ENCODE assay signal across 1 cellular context in genomic region chr5:140633081-140633471, GRCh38.
TF ChIP-seq lines count a peak whose summit lies in the region.

Gene CD14 (minus strand): TSS chr5:140633175. CDS start chr5:140633071, 104 bp downstream.

TF ChIP-seq in HepG2, 621 proteins besides CTCF, POLR2A, EP300 and RAD21 (continued from another document and continues in another):
- TF ChIP-seq ATF4 (CRISPR knock-in tag; IDR thresholded peaks at IDR 0.05) (0 out of 4 replicates have a peak, but pooled peaks of 1 of the 2 experiments have one; percentile 17), HDAC1 (CRISPR knock-in tag; IDR thresholded peaks at IDR 0.05) (0 out of 2 replicates have a peak, but pooled peaks have one; percentile 13), ZGPAT (CRISPR knock-in tag; IDR thresholded peaks at IDR 0.05) (peak; percentile 19; the same call in 1 of the 2 replicates), ZNF773 (CRISPR knock-in tag; IDR thresholded peaks at IDR 0.05; ENCODE audit: borderline replicate concordance) (no peak), FOXA1 (IDR thresholded peaks at IDR 0.05) (no peak), FOXA1 (CRISPR knock-in tag; IDR thresholded peaks at IDR 0.05) (peak; percentile 50; the same call in 1 of the 2 replicates), ZNF800 (CRISPR knock-in tag; IDR thresholded peaks at IDR 0.05) (no peak), GATAD2A (CRISPR knock-in tag; IDR thresholded peaks at IDR 0.05) (peak; percentile 60), ZNF574 (CRISPR knock-in tag; IDR thresholded peaks at IDR 0.05) (peak; percentile 32; the same call in 1 of the 2 replicates), NBN (conservative IDR thresholded peaks at IDR 0.05) (no peak), ZNF530 (CRISPR knock-in tag; IDR thresholded peaks at IDR 0.05; ENCODE audit: low read depth) (no peak), HDAC2 (CRISPR knock-in tag; IDR thresholded peaks at IDR 0.05) (peak; percentile 26; the same call in 1 of the 2 replicates), FOSL2 (CRISPR knock-in tag; IDR thresholded peaks at IDR 0.05) (peak; percentile 78), CREBL2 (CRISPR knock-in tag; IDR thresholded peaks at IDR 0.05; ENCODE audit: borderline replicate concordance) (no peak), AKAP8 (CRISPR knock-in tag; IDR thresholded peaks at IDR 0.05) (no peak), KLF12 (CRISPR knock-in tag; IDR thresholded peaks at IDR 0.05; ENCODE audit: borderline replicate concordance) (no peak), ZNF549 (CRISPR knock-in tag; IDR thresholded peaks at IDR 0.05) (no peak), ZNF230 (CRISPR knock-in tag; IDR thresholded peaks at IDR 0.05) (0 out of 2 replicates have a peak, but pooled peaks have one; percentile 43), ZNF883 (CRISPR knock-in tag; IDR thresholded peaks at IDR 0.05; ENCODE audit: not compliant biosample characterization) (no peak), ZSCAN25 (CRISPR knock-in tag; IDR thresholded peaks at IDR 0.05) (no peak), ZNF570 (CRISPR knock-in tag; IDR thresholded peaks at IDR 0.05; ENCODE audit: borderline replicate concordance) (no peak), HNF4G (IDR thresholded peaks at IDR 0.05; ENCODE audit: borderline replicate concordance, low read depth, low read length) (peak; percentile 21; the same call in 1 of the 2 replicates), HNF4G (CRISPR knock-in tag; IDR thresholded peaks at IDR 0.05; ENCODE audit: borderline replicate concordance, low read depth) (no peak), MED8 (CRISPR knock-in tag; IDR thresholded peaks at IDR 0.05; ENCODE audit: insufficient replicate concordance) (no peak), SAP130 (CRISPR knock-in tag; IDR thresholded peaks at IDR 0.05; ENCODE audit: low read depth) (peak; percentile 40; the same call in 1 of the 2 replicates), ZNF563 (CRISPR knock-in tag; IDR thresholded peaks at IDR 0.05) (no peak), PATZ1 (CRISPR knock-in tag; IDR thresholded peaks at IDR 0.05) (peak; percentile 87), TARDBP (CRISPR knock-in tag; IDR thresholded peaks at IDR 0.05) (peak; percentile 50; the same call in 1 of the 2 replicates), RXRA (CRISPR knock-in tag; IDR thresholded peaks at IDR 0.05) (peak; percentile 39; the same call in 1 of the 2 replicates), ARID5B (CRISPR knock-in tag; IDR thresholded peaks at IDR 0.05) (peak; percentile 76), KMT2A (CRISPR knock-in tag; IDR thresholded peaks at IDR 0.05) (no peak), NFE2L2 (IDR thresholded peaks at IDR 0.05; ENCODE audit: low read length) (no peak), SPEN (CRISPR knock-in tag; IDR thresholded peaks at IDR 0.05; ENCODE audit: low read depth) (0 out of 2 replicates have a peak, but pooled peaks have one; percentile 23), REPIN1 (CRISPR knock-in tag; IDR thresholded peaks at IDR 0.05; ENCODE audit: borderline replicate concordance, low read depth) (0 out of 2 replicates have a peak, but pooled peaks have one; percentile 35), ZNF292 (CRISPR knock-in tag; IDR thresholded peaks at IDR 0.05; ENCODE audit: borderline replicate concordance, low read depth) (peak; percentile 47; the same call in 1 of the 2 replicates), SOX6 (IDR thresholded peaks at IDR 0.05) (no peak), SOX6 (CRISPR knock-in tag; IDR thresholded peaks at IDR 0.05) (0 out of 2 replicates have a peak, but pooled peaks have one; percentile 47), ERF (CRISPR knock-in tag; IDR thresholded peaks at IDR 0.05) (peak; percentile 20; the same call in 1 of the 2 replicates), KMT2B (CRISPR knock-in tag; IDR thresholded peaks at IDR 0.05) (no peak), ZNF350 (CRISPR knock-in tag; IDR thresholded peaks at IDR 0.05; ENCODE audit: borderline replicate concordance, low read depth) (peak; percentile 45; the same call in 1 of the 2 replicates), CERS6 (CRISPR knock-in tag; IDR thresholded peaks at IDR 0.05) (no peak), DDIT3 (CRISPR knock-in tag; IDR thresholded peaks at IDR 0.05) (no peak), CBFB (CRISPR knock-in tag; IDR thresholded peaks at IDR 0.05) (no peak), CREM (IDR thresholded peaks at IDR 0.05) (peak; percentile 30; the same call in 1 of the 2 replicates), CREM (CRISPR knock-in tag; IDR thresholded peaks at IDR 0.05) (no peak), DR1 (CRISPR knock-in tag; IDR thresholded peaks at IDR 0.05) (no peak), RARA (CRISPR knock-in tag; IDR thresholded peaks at IDR 0.05) (peak; percentile 82), ZNF770 (CRISPR knock-in tag; IDR thresholded peaks at IDR 0.05) (no peak)
